In the genomic region with DNA sequence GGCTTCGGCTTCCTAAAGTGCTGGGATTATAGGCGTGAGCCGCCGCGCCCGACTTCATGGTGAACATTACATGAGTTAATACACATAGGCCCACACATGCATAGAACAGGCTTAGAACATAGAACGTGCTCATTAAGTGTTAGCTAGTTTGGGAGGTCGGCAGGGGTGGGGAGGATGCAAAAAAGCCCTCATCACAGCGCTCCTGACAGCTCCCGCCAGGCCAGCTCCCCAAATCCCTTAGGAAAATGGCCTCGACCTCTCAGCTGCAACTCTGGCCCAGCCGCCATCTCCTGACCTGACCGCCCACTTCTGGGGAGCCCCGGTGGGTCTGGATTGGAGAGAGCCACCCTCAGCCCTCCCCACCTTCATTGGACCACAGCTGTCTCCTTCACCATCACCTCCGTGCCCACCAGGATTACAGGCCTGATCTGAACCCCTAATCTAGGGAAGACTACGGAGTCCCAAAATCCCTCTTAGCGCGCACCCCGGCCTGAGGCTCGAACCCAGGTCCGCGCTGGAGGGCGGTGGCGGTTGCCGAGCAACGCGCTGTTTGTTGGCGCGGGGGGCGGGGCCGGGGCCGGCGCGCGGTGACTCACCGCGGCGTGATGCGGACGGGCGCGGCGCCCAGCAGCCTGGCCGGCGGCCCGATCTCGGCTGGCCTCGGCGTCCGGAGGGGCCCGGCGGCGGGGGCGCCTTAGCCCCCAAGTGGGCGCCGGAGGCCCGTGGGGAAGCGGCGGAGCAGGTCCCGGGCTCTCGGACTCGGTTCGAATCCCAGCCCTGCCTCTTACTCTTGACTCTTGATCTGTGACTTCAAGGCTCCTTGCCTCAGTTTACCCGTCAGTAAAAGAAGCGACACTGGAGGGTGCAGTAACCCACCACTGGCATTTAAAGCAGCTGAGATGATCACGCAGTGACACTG, we compare ENCODE assay signal across 8 cellular contexts.
A peak's percentile ranks its signal among the peaks of the same experiment; 100 is the strongest.
DNase-seq lines count a peak whose midpoint lies in the region; ATAC-seq lines count a peak whose summit lies in the region.

No MANE protein-coding gene starts in this region.

- peak overlapping the region; percentile 90 for H3K27ac ChIP-seq in layer of hippocampus (ENCODE audit: low read depth, low read length)

- DNase-seq in DMS79 (lab: John Stamatoyannopoulos, UW) (peak; percentile 32), NCI-H1092 treated with DMSO at 0.1 percent for 48 hours (lab: John Stamatoyannopoulos, UW) (peak; percentile 49)
- DNase-seq in activated CD4-positive, CD25-positive, alpha-beta regulatory T cell treated with anti-CD3 and anti-CD28 coated beads, Interleukin-2, amount 50 U/mL, for 72 hours = peak; percentile 78
- peak; percentile 67 for DNase-seq in stimulated activated CD4-positive, alpha-beta T cell treated with anti-CD3 and anti-CD28 coated beads, Interleukin-1b, Interleukin-23, amount 100 ng/mL, for 48 hours

- no peaks in the 10 kb centered on the region for H3K36me3 Mint-ChIP-seq in dendritic cell treated with granulocyte-macrophage colony-stimulating factor and Interleukin-4, amounts not matched to agents 40 ng/mL and 50 ng/mL, for 4 days (ENCODE audit: low read depth)

- no peaks in the 10 kb centered on the region for H3K27me3 ChIP-seq in layer of hippocampus (ENCODE audit: control insufficient read depth, insufficient read depth, low read length)

- H3K4me1 Mint-ChIP-seq in dendritic cell treated with granulocyte-macrophage colony-stimulating factor and Interleukin-4, amounts not matched to agents 40 ng/mL and 50 ng/mL, for 4 days (ENCODE audit: low read depth) = peaks cover 48% of the 10 kb centered on the region

- intact Hi-C loops in dendritic cell treated with granulocyte-macrophage colony-stimulating factor and Interleukin-4, amounts not matched to agents 40 ng/mL and 50 ng/mL, for 4 days (cut with micrococcal nuclease) = no loop called here

- ATAC-seq in HG03280 (IDR thresholded peaks at IDR 0.05; ENCODE audit: unreplicated experiment) = no peak
- no peak for ATAC-seq in GM19463 (IDR thresholded peaks at IDR 0.05; ENCODE audit: unreplicated experiment)

- no peaks in the 10 kb centered on the region for H3K9me3 Mint-ChIP-seq in dendritic cell treated with granulocyte-macrophage colony-stimulating factor and Interleukin-4, amounts not matched to agents 40 ng/mL and 50 ng/mL, for 4 days

- peak overlapping the region; percentile 68 for H3K4me3 Mint-ChIP-seq in dendritic cell treated with granulocyte-macrophage colony-stimulating factor and Interleukin-4, amounts not matched to agents 40 ng/mL and 50 ng/mL, for 4 days

- no peaks in the 10 kb centered on the region for H3K27me3 Mint-ChIP-seq in dendritic cell treated with granulocyte-macrophage colony-stimulating factor and Interleukin-4, amounts not matched to agents 40 ng/mL and 50 ng/mL, for 4 days

- peak overlapping the region; percentile 100 for H3K27ac Mint-ChIP-seq in dendritic cell treated with granulocyte-macrophage colony-stimulating factor and Interleukin-4, amounts not matched to agents 40 ng/mL and 50 ng/mL, for 4 days
